ENCODE assay signal across 1 cellular context in genomic region chr13:49421391-49421790, GRCh38.
TF ChIP-seq lines count a peak whose summit lies in the region.

No MANE protein-coding gene starts in this region.

TF ChIP-seq in Ishikawa, 13 proteins besides CTCF, POLR2A, EP300 and RAD21 (continued from another document):
- no peak for TF ChIP-seq REST (IDR thresholded peaks at IDR 0.05; ENCODE audit: low read depth)
